13 cellular contexts compared by ENCODE assay signal in the genomic region with DNA sequence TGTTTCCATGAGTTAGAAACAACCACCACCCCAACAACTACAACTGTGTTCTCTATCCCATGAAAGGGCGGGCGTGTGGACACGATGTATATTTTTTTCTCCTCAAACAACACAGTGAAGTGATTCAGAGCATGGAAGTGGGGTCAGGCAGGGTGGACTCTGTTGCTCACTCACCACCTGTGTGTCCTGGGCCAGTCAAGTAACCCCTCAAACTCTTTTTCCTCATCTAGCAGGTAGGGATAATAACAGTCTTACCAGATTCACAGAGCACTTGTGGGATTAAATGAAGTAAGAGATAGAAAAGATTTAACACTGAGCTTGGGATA.
A peak's percentile ranks its signal among the peaks of the same experiment; 100 is the strongest.
DNase-seq lines count a peak whose midpoint lies in the region; ATAC-seq and TF ChIP-seq lines count a peak whose summit lies in the region.
"Had no signal": no experiment of that assay in that cellular context is flagged by ENCODE, and none has a peak within 500 bp of the region (broad histone marks: within the 10 kb centered on the region; RNA-seq: fewer than 3 reads in every experiment).

No MANE protein-coding gene starts in this region.

- no peak overlapping the region for H2BK120ac ChIP-seq in mesenchymal stem cell (ENCODE audit: low read depth, low read length)

- DNase-seq in WERI-Rb-1 (peak; percentile 29), coronary artery (ENCODE audit: low spot score) (no peak), mesenchymal stem cell (no peak), suprapubic skin (ENCODE audit: low spot score in 2 of 2) (no peak), mesenteric fat pad (ENCODE audit: low spot score) (no peak), DMS79 treated with DMSO at 0.1 percent for 48 hours (lab: John Stamatoyannopoulos, UW) (no peak), RKO (ENCODE audit: low spot score) (no peak)
- DNase-seq: activated CD4-positive, alpha-beta memory T cell treated with anti-CD3 and anti-CD28 coated beads for 36 hours; cerebellar nuclear complex; NCI-H1092 treated with DMSO at 0.1 percent for 48 hours; SW 1271 had no signal

- peak overlapping the region; percentile 60 for H4K91ac ChIP-seq in mesenchymal stem cell (ENCODE audit: low read length)

- no peak overlapping the region for H3K23ac ChIP-seq in mesenchymal stem cell (ENCODE audit: low read length in 2 of 2)

- peak overlapping the region in 1 of 2 experiments; percentile 40 for H3K18ac ChIP-seq in mesenchymal stem cell (ENCODE audit: low read depth in 1 of 2, low read length in 2 of 2)

- H3K9ac ChIP-seq in mesenchymal stem cell (ENCODE audit: low read length) = no peak overlapping the region

- no peak overlapping the region for H4K8ac ChIP-seq in mesenchymal stem cell (ENCODE audit: low read length)

- H3K14ac ChIP-seq in mesenchymal stem cell (ENCODE audit: low read length in 2 of 2) = peak overlapping the region in 1 of 2 experiments; percentile 61

- TF ChIP-seq CTCF in WERI-Rb-1 (IDR thresholded peaks at IDR 0.05; ENCODE audit: low read depth, low read length) (no peak), coronary artery (IDR thresholded peaks at IDR 0.05) (no peak), suprapubic skin (IDR thresholded peaks at IDR 0.05) (no peak)

- no peaks in the 10 kb centered on the region for H3K9me3 ChIP-seq in WERI-Rb-1 (ENCODE audit: severe bottlenecking)
- H3K9me3 ChIP-seq in mesenchymal stem cell (ENCODE audit: control insufficient read depth, low read length) = no peaks in the 10 kb centered on the region
- H3K9me3 ChIP-seq in suprapubic skin = no peaks in the 10 kb centered on the region

- TF ChIP-seq POLR2A in suprapubic skin (IDR thresholded peaks at IDR 0.05) = no peak

- H2BK12ac ChIP-seq in mesenchymal stem cell (ENCODE audit: low read length in 2 of 2) = peak overlapping the region; percentile 49 to 72

- ATAC-seq in GM21423 (IDR thresholded peaks at IDR 0.05; ENCODE audit: unreplicated experiment) = no peak
- ATAC-seq: HCT116 had no signal

- peak overlapping the region; percentile 60 for H2BK15ac ChIP-seq in mesenchymal stem cell (ENCODE audit: low read depth, poor library complexity, severe bottlenecking)

- H3K4me2 ChIP-seq in mesenchymal stem cell (ENCODE audit: low read length, poor library complexity, severe bottlenecking) = no peak overlapping the region

- H3K4me3 ChIP-seq in WERI-Rb-1 (ENCODE audit: low read depth, low read length) (no peak overlapping the region), coronary artery (no peak overlapping the region), mesenchymal stem cell (ENCODE audit: insufficient read depth in 1 of 2, low read depth in 1 of 2, low read length in 2 of 2) (no peak overlapping the region), suprapubic skin (no peak overlapping the region)

- H3K4me1 ChIP-seq in mesenchymal stem cell (ENCODE audit: control insufficient read depth, insufficient read depth, low read depth, low read length) = peaks cover 15% of the 10 kb centered on the region
- H3K4me1 ChIP-seq in suprapubic skin = peaks cover 30% of the 10 kb centered on the region

- TF ChIP-seq EP300 in suprapubic skin (IDR thresholded peaks at IDR 0.05) = no peak

- WGBS in mesenchymal stem cell = 90% methylated on average over 3 of the region's 3 CpGs
- 56% methylated on average over 3 of the region's 3 CpGs for WGBS in suprapubic skin

- no peak overlapping the region for H2AFZ ChIP-seq in mesenchymal stem cell (ENCODE audit: low read depth, low read length)

- peaks cover 1% of the 10 kb centered on the region for H3K79me1 ChIP-seq in mesenchymal stem cell (replicated peaks; ENCODE audit: low read length, poor library complexity, severe bottlenecking)

- peak overlapping the region; percentile 95 for H2AK5ac ChIP-seq in mesenchymal stem cell (ENCODE audit: low read length, severe bottlenecking)

- H3K27me3 ChIP-seq in WERI-Rb-1 (ENCODE audit: insufficient read depth, low read depth, severe bottlenecking) (no peaks in the 10 kb centered on the region), mesenchymal stem cell (ENCODE audit: control insufficient read depth in 1 of 2, insufficient read depth in 1 of 2, low read length in 2 of 2) (no peaks in the 10 kb centered on the region), suprapubic skin (no peaks in the 10 kb centered on the region)

- H3K36me3 ChIP-seq in WERI-Rb-1 = no peaks in the 10 kb centered on the region
- H3K36me3 ChIP-seq in mesenchymal stem cell (ENCODE audit: control insufficient read depth in 1 of 2, insufficient read depth in 2 of 2, low read depth in 1 of 2, low read length in 2 of 2) = peaks cover 5 to 6% of the 10 kb centered on the region in 2 experiments
- no peaks in the 10 kb centered on the region for H3K36me3 ChIP-seq in suprapubic skin

- no peak overlapping the region for H2BK5ac ChIP-seq in mesenchymal stem cell (ENCODE audit: low read depth, low read length, poor library complexity, severe bottlenecking)

- peak overlapping the region; percentile 26; the same call in 1 of the 2 replicates for H3K27ac ChIP-seq in WERI-Rb-1
- H3K27ac ChIP-seq in coronary artery = peak overlapping the region; percentile 55 to 92
- peak overlapping the region; percentile 6 for H3K27ac ChIP-seq in mesenchymal stem cell (ENCODE audit: low read length, poor library complexity, severe bottlenecking)
- peak overlapping the region; percentile 10 for H3K27ac ChIP-seq in suprapubic skin

- H3K4ac ChIP-seq in mesenchymal stem cell (ENCODE audit: low read depth in 1 of 2, low read length in 2 of 2) = peak overlapping the region in 1 of 2 experiments; percentile 24

Comparison
In these comparisons a context has a peak if more than half of its experiments do, and no peak if none do; other contexts are left out.
1. H3K27ac ChIP-seq: peak in every context shown above with its lines; median percentile 74 in coronary artery; 26 in WERI-Rb-1; 10 in suprapubic skin; 6 in mesenchymal stem cell.